Comparison of ENCODE assay signal across 10 cellular contexts in the genomic region with DNA sequence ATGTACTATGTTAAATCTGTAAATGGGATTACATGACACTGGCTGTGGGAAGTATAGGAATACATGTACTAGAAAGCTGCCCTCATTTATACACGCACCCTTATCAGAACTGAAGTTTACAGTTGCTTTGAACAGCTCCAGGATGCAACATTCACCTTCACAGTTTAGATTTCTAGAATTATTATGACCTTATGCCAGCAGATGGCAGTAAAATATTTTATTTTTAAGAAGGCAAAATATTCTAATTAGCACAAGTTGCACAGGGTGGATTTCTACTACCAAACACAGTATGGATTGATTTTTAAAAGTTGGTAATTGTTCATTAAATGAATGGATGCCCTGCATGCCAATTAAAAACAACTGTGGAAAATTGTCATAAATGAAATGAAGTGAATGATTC.
DNase-seq lines count a peak whose midpoint lies in the region; ATAC-seq, FAIRE-seq and TF ChIP-seq lines count a peak whose summit lies in the region.
"Had no signal": no experiment of that assay in that cellular context is flagged by ENCODE, and none has a peak within 500 bp of the region (broad histone marks: within the 10 kb centered on the region; RNA-seq: fewer than 3 reads in every experiment).

No MANE protein-coding gene starts in this region.

- ATAC-seq in HG03378 (IDR thresholded peaks at IDR 0.05; ENCODE audit: unreplicated experiment) (peak; percentile 55), left colon (no peak)
- no peak for ATAC-seq in activated CD4-positive, alpha-beta T cell treated with anti-CD3 and anti-CD28 coated beads for 36 hours

- H3K4me3 Mint-ChIP-seq in activated CD4-positive, alpha-beta T cell treated with anti-CD3 and anti-CD28 coated beads for 36 hours: no peak overlapping the region

- TF ChIP-seq POLR2A in GM12891 (IDR thresholded peaks at IDR 0.05; ENCODE audit: low read depth, low read length): no peak

- DNase-seq in EH (ENCODE audit: low read depth) (peak; percentile 1), RWPE1 (ENCODE audit: low spot score) (no peak), kidney glomerular epithelial cell (lab: John Stamatoyannopoulos, UW) (peak; percentile 50), GM12891 (ENCODE audit: insufficient read length, low spot score) (no peak), left colon (no peak)
- no peak for DNase-seq in activated CD4-positive, alpha-beta T cell treated with anti-CD3 and anti-CD28 coated beads for 36 hours
- DNase-seq in NK-92 treated with Interleukin-12 subunit alpha and Interleukin-12 subunit beta, amount 100 ng/mL, for 24 hours (lab: John Stamatoyannopoulos, UW): no peak

- H3K36me3 Mint-ChIP-seq in activated CD4-positive, alpha-beta T cell treated with anti-CD3 and anti-CD28 coated beads for 36 hours (ENCODE audit: low read depth): no peaks in the 10 kb centered on the region

- CTCF ChIA-PET in RWPE1 (lab: Yijun Ruan, JAX): interaction anchor here (0.6 to 0.7 kb wide), 5 partner anchors 22 to 1633 kb away, joined by 3 to 4 read pairs (median 3); no protein-coding TSS in a partner anchor
- CTCF ChIA-PET in activated CD4-positive, alpha-beta T cell treated with anti-CD3 and anti-CD28 coated beads for 36 hours (lab: Charles Lee): interaction anchor here (0.6 to 1.5 kb wide), 5 partner anchors 7 to 1825 kb away, joined by 3 to 8 read pairs (median 3); no protein-coding TSS in a partner anchor

- intact Hi-C loops in activated CD4-positive, alpha-beta T cell treated with anti-CD3 and anti-CD28 coated beads for 36 hours (cut with DNase I, micrococcal nuclease): no loop called here
- intact Hi-C loops in left colon (cut with DNase I, micrococcal nuclease): no loop called here

- H3K27ac ChIP-seq in RWPE1: no peak overlapping the region
- H3K27ac ChIP-seq: SJSA1, skin epidermis had no signal

- POLR2A ChIA-PET in RWPE1 (lab: Yijun Ruan, JAX; ENCODE audit: low non-redundant PET): no interaction called here
- POLR2A ChIA-PET in activated CD4-positive, alpha-beta T cell treated with anti-CD3 and anti-CD28 coated beads for 36 hours (lab: Charles Lee): no interaction called here

- no peaks in the 10 kb centered on the region for H3K4me1 Mint-ChIP-seq in activated CD4-positive, alpha-beta T cell treated with anti-CD3 and anti-CD28 coated beads for 36 hours

- H3K9me3 Mint-ChIP-seq in activated CD4-positive, alpha-beta T cell treated with anti-CD3 and anti-CD28 coated beads for 36 hours (ENCODE audit: low read depth): no peaks in the 10 kb centered on the region

- H3K27me3 Mint-ChIP-seq in activated CD4-positive, alpha-beta T cell treated with anti-CD3 and anti-CD28 coated beads for 36 hours: peaks cover 3% of the 10 kb centered on the region

- H3K27ac Mint-ChIP-seq in activated CD4-positive, alpha-beta T cell treated with anti-CD3 and anti-CD28 coated beads for 36 hours: no peak overlapping the region

- peak; percentile 35 for TF ChIP-seq CTCF in RWPE1 (conservative IDR thresholded peaks at IDR 0.05; ENCODE audit: low read depth)

- no peak for FAIRE-seq in GM12891 (lab: Jason Lieb, UNC)

TF ChIP-seq in GM12891, 5 proteins besides CTCF, POLR2A, EP300 and RAD21:
- TF ChIP-seq POU2F2 (IDR thresholded peaks at IDR 0.05; ENCODE audit: low read depth, low read length) (no peak), POLR2AphosphoS5 (IDR thresholded peaks at IDR 0.05; ENCODE audit: low read depth, low read length) (no peak), PAX5 (IDR thresholded peaks at IDR 0.05; ENCODE audit: insufficient read depth, low read length, severe bottlenecking) (no peak), TAF1 (IDR thresholded peaks at IDR 0.05; ENCODE audit: low read depth, low read length) (no peak), SPI1 (IDR thresholded peaks at IDR 0.05; ENCODE audit: low read depth, low read length) (no peak)

Comparison
In these comparisons a context has a peak if more than half of its experiments do, and no peak if none do; other contexts are left out.
1. DNase-seq: peak in EH (single experiment) and kidney glomerular epithelial cell (single experiment); none in RWPE1 (single experiment), GM12891 (single experiment), activated CD4-positive, alpha-beta T cell treated with anti-CD3 and anti-CD28 coated beads for 36 hours (single experiment), NK-92 treated with Interleukin-12 subunit alpha and Interleukin-12 subunit beta, amount 100 ng/mL, for 24 hours (single experiment) and left colon (0 of 2).